ENCODE assay signal across 29 cellular contexts in the genomic region with DNA sequence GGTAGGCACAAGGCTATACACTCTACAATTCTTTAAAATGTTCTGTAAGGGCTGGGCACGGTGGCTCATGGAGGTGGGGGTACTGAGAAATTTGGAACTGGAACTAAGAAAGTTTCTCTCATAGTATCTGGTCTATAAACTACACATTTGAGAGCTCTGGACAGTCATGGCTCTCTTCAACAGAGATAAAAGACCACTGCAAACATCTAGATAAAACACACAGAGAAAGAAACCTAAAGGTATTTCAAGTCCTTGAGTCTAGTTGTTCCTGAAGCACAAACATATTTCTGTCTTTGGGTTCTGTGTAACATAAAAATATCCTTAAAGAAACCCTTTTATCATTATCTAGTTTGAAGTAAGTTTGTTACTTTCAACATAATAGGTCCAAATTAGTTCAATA. TPM values are rescaled to one million over a fixed set of nuclear protein-coding genes. Genes with fewer than 3 reads are reported as not detected.
DNase-seq lines count a peak whose midpoint lies in the region; TF ChIP-seq lines count a peak whose summit lies in the region.
"Had no signal": no experiment of that assay in that cellular context is flagged by ENCODE, and none has a peak within 500 bp of the region (broad histone marks: within the 10 kb centered on the region; RNA-seq: fewer than 3 reads in every experiment).

No MANE protein-coding gene starts in this region.

- DNase-seq in CD14-positive monocyte (ENCODE audit: low spot score) (no peak), GM06990 (ENCODE audit: extremely low read depth, insufficient read length) (no peak), OCI-M1 (lab: John Stamatoyannopoulos, UW) (peak; percentile 81), mesothelial cell of epicardium (ENCODE audit: low spot score in 2 of 2, unreplicated experiment in 2 of 2) (no peak), ureter (ENCODE audit: low spot score) (no peak), NCI-H526 treated with DMSO at 0.1 percent for 48 hours (lab: John Stamatoyannopoulos, UW) (no peak)
- no peak for DNase-seq in activated T-helper 2 cell treated with anti-CD3 and anti-CD28 coated beads, Interferon-gamma antibody, Interleukin-2, Interleukin-4, amounts not matched to agents 10 μg/mL and 5 μg/mL and 100 μg/mL, durations not matched to agents 14 hours and 24 hours and 36 hours (ENCODE audit: low spot score)
- DNase-seq: activated CD4-positive, alpha-beta T cell treated with anti-CD3 and anti-CD28 coated beads for 4 hours; activated gamma-delta T cell; activated naive CD8-positive, alpha-beta T cell treated with anti-CD3 and anti-CD28 coated beads, Interleukin-2, amount 10 ng/mL, durations not matched to agents 7 days and 5 days; cortex of kidney; DMS79 treated with DMSO at 0.1 percent for 48 hours; GF-D8; glutamatergic neuron; Karpas-422; left colon; mammary epithelial cell; NCI-H1417 treated with DMSO at 0.1 percent for 48 hours; NCI-H2081 treated with DMSO at 0.1 percent for 48 hours; NCI-H2227 treated with DMSO at 0.1 percent for 48 hours; NCI-H69; pancreas; Peyer's patch; SHP77; small intestine; stimulated activated CD8-positive, alpha-beta memory T cell treated with anti-CD3 and anti-CD28 coated beads, Interleukin-4, amount 100 ng/mL, for 48 hours; stomach; uterus had no signal

- no peaks in the 10 kb centered on the region for H3K36me3 Mint-ChIP-seq in CD14-positive monocyte
- H3K36me3 Mint-ChIP-seq in mesothelial cell of epicardium = no peaks in the 10 kb centered on the region
- peaks cover 17% of the 10 kb centered on the region for H3K36me3 Mint-ChIP-seq in activated T-helper 2 cell treated with anti-CD3 and anti-CD28 coated beads, Interferon-gamma antibody, Interleukin-2, Interleukin-4, amounts not matched to agents 10 μg/mL and 5 μg/mL and 100 μg/mL, durations not matched to agents 14 hours and 24 hours and 36 hours (ENCODE audit: low read depth)

- H3K4me3 ChIP-seq in GM06990 (replicated peaks; ENCODE audit: low read depth, low read length) = peak overlapping the region; percentile 8; the same call in 1 of the 2 replicates
- H3K4me3 ChIP-seq: ascending aorta, pancreas, Peyer's patch, stomach, uterus had no signal

- H3K9me3 Mint-ChIP-seq in CD14-positive monocyte (no peaks in the 10 kb centered on the region), mesothelial cell of epicardium (no peaks in the 10 kb centered on the region)
- no peaks in the 10 kb centered on the region for H3K9me3 Mint-ChIP-seq in activated T-helper 2 cell treated with anti-CD3 and anti-CD28 coated beads, Interferon-gamma antibody, Interleukin-2, Interleukin-4, amounts not matched to agents 10 μg/mL and 5 μg/mL and 100 μg/mL, durations not matched to agents 14 hours and 24 hours and 36 hours
- H3K9me3 Mint-ChIP-seq: activated naive CD8-positive, alpha-beta T cell treated with anti-CD3 and anti-CD28 coated beads, Interleukin-2, amount 10 ng/mL, durations not matched to agents 7 days and 5 days had no signal

- H3K27ac Mint-ChIP-seq in CD14-positive monocyte = peak overlapping the region in 4 of 7 donors; percentile 13 to 73 (median 25)
- peak overlapping the region; percentile 43 for H3K27ac Mint-ChIP-seq in mesothelial cell of epicardium
- no peak overlapping the region for H3K27ac Mint-ChIP-seq in activated T-helper 2 cell treated with anti-CD3 and anti-CD28 coated beads, Interferon-gamma antibody, Interleukin-2, Interleukin-4, amounts not matched to agents 10 μg/mL and 5 μg/mL and 100 μg/mL, durations not matched to agents 14 hours and 24 hours and 36 hours
- H3K27ac Mint-ChIP-seq: activated naive CD8-positive, alpha-beta T cell treated with anti-CD3 and anti-CD28 coated beads, Interleukin-2, amount 10 ng/mL, durations not matched to agents 7 days and 5 days had no signal

- H3K4me3 Mint-ChIP-seq in CD14-positive monocyte = no peak overlapping the region
- H3K4me3 Mint-ChIP-seq in mesothelial cell of epicardium = no peak overlapping the region
- H3K4me3 Mint-ChIP-seq in activated T-helper 2 cell treated with anti-CD3 and anti-CD28 coated beads, Interferon-gamma antibody, Interleukin-2, Interleukin-4, amounts not matched to agents 10 μg/mL and 5 μg/mL and 100 μg/mL, durations not matched to agents 14 hours and 24 hours and 36 hours (ENCODE audit: low read depth) = no peak overlapping the region
- H3K4me3 Mint-ChIP-seq: activated naive CD8-positive, alpha-beta T cell treated with anti-CD3 and anti-CD28 coated beads, Interleukin-2, amount 10 ng/mL, durations not matched to agents 7 days and 5 days had no signal

- H3K4me1 Mint-ChIP-seq in CD14-positive monocyte = peaks cover 68% of the 10 kb centered on the region
- peaks cover 55% of the 10 kb centered on the region for H3K4me1 Mint-ChIP-seq in mesothelial cell of epicardium
- H3K4me1 Mint-ChIP-seq in activated T-helper 2 cell treated with anti-CD3 and anti-CD28 coated beads, Interferon-gamma antibody, Interleukin-2, Interleukin-4, amounts not matched to agents 10 μg/mL and 5 μg/mL and 100 μg/mL, durations not matched to agents 14 hours and 24 hours and 36 hours (ENCODE audit: low read depth) = peaks cover 56% of the 10 kb centered on the region

- no peaks in the 10 kb centered on the region for H3K36me3 ChIP-seq in GM06990 (ENCODE audit: control insufficient read depth, insufficient read depth, low read length)
- H3K36me3 ChIP-seq: ascending aorta, pancreas, Peyer's patch, stomach, uterus had no signal

- no peak for TF ChIP-seq CTCF in CD14-positive monocyte (IDR thresholded peaks at IDR 0.05)
- TF ChIP-seq CTCF in GM06990 (IDR thresholded peaks at IDR 0.05; ENCODE audit: insufficient read depth, low read length, poor library complexity, severe bottlenecking) = no peak
- no peak for TF ChIP-seq CTCF in mesothelial cell of epicardium (IDR thresholded peaks at IDR 0.05; ENCODE audit: unreplicated experiment)

- H3K27me3 Mint-ChIP-seq in CD14-positive monocyte (ENCODE audit: low read depth in 3 of 3) = no peaks in the 10 kb centered on the region
- H3K27me3 Mint-ChIP-seq in mesothelial cell of epicardium (ENCODE audit: low read depth) = no peaks in the 10 kb centered on the region
- no peaks in the 10 kb centered on the region for H3K27me3 Mint-ChIP-seq in activated T-helper 2 cell treated with anti-CD3 and anti-CD28 coated beads, Interferon-gamma antibody, Interleukin-2, Interleukin-4, amounts not matched to agents 10 μg/mL and 5 μg/mL and 100 μg/mL, durations not matched to agents 14 hours and 24 hours and 36 hours (ENCODE audit: low read depth)
- H3K27me3 Mint-ChIP-seq: activated naive CD8-positive, alpha-beta T cell treated with anti-CD3 and anti-CD28 coated beads, Interleukin-2, amount 10 ng/mL, durations not matched to agents 7 days and 5 days had no signal

- intact Hi-C loops in CD14-positive monocyte (cut with micrococcal nuclease) = loop anchor here (5.0 kb wide), 1 partner anchor 36 kb away; a partner anchor contains a TSS
- intact Hi-C loops in activated T-helper 2 cell treated with anti-CD3 and anti-CD28 coated beads, Interferon-gamma antibody, Interleukin-2, Interleukin-4, amounts not matched to agents 10 μg/mL and 5 μg/mL and 100 μg/mL, durations not matched to agents 14 hours and 24 hours and 36 hours (cut with micrococcal nuclease) = no loop called here

- H3K27me3 ChIP-seq in GM06990 (replicated peaks; ENCODE audit: control insufficient read depth, insufficient read depth, low read length) = no peaks in the 10 kb centered on the region
- H3K27me3 ChIP-seq: ascending aorta, pancreas, Peyer's patch, stomach, uterus had no signal

RNA-seq across cellular contexts. Expression of a gene that starts 35.2 kb away (rescaled TPM):
- 1 to 10 TPM; 6.2 to 6.5 TPM for polyA plus RNA-seq in CD14-positive monocyte
- total RNA-seq in mesothelial cell of epicardium = 55.6 to 61.0 TPM (median 59.4 TPM) in 3 replicates
- 68.7 and 72.9 TPM in 2 replicates for total RNA-seq in activated T-helper 2 cell treated with anti-CD3 and anti-CD28 coated beads, Interferon-gamma antibody, Interleukin-2, Interleukin-4, amounts not matched to agents 10 μg/mL and 5 μg/mL and 100 μg/mL, durations not matched to agents 14 hours and 24 hours and 36 hours
- total RNA-seq in ureter = 61.3 TPM
